ENCODE assay signal across 8 cellular contexts in the genomic region with DNA sequence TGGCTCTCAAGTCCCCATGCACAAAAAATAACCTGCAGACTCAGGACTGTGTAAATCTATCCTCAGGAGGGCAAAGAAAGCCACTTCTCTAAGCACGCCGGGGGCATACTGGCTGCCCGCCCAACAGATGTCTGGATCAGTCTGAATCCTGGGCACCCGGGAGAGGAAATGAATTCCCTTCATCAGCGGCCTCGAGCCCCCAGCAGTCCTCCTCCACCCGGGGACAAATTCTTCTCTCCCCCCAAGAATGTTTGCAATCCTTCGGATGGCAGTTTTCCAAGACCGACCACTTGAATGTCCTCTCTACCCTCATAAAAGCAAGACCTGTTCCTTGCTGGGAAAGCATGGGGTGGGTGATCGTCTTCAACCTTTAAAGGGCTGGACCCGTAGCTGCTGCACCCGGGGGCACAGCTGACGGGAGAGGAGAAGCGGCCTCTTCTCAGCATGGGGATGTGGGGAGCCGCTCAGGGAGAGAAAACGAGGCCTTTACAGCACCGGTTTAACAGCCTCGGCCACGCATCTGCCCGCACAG. TPM values are rescaled to one million over a fixed set of nuclear protein-coding genes. Genes with fewer than 3 reads are reported as not detected.
DNase-seq lines count a peak whose midpoint lies in the region; ATAC-seq and TF ChIP-seq lines count a peak whose summit lies in the region.

No MANE protein-coding gene starts in this region.

- no peaks in the 10 kb centered on the region for H3K9me3 ChIP-seq in transverse colon

- peaks cover 6 to 24% (median 14%) of the 10 kb centered on the region in 4 donors for H3K4me1 ChIP-seq in transverse colon

- H3K27ac ChIP-seq in layer of hippocampus (ENCODE audit: low read depth, low read length): peak overlapping the region; percentile 67
- peak overlapping the region; percentile 63 to 85 (median 81) for H3K27ac ChIP-seq in transverse colon

- no peaks in the 10 kb centered on the region for H3K27me3 ChIP-seq in layer of hippocampus (ENCODE audit: control insufficient read depth, insufficient read depth, low read length)
- no peaks in the 10 kb centered on the region for H3K27me3 ChIP-seq in transverse colon

- H3K36me3 ChIP-seq in transverse colon: no peaks in the 10 kb centered on the region

- peak overlapping the region; percentile 81 for H3K27ac Mint-ChIP-seq in activated T-helper 17 cell treated with anti-CD3 and anti-CD28 coated beads, Interleukin-2, amount 50 U/mL, for 72 hours

- H3K4me3 Mint-ChIP-seq in activated T-helper 17 cell treated with anti-CD3 and anti-CD28 coated beads, Interleukin-2, amount 50 U/mL, for 72 hours: peak overlapping the region; percentile 97

- no peak for TF ChIP-seq POLR2A in transverse colon (IDR thresholded peaks at IDR 0.05)

- no peak for TF ChIP-seq EP300 in transverse colon (IDR thresholded peaks at IDR 0.05; ENCODE audit: low read depth)

- intact Hi-C loops in transverse colon (cut with DNase I; ENCODE audit: low total_unique reads): no loop called here

- H3K9me3 Mint-ChIP-seq in activated T-helper 17 cell treated with anti-CD3 and anti-CD28 coated beads, Interleukin-2, amount 50 U/mL, for 72 hours: no peaks in the 10 kb centered on the region

- no peak for TF ChIP-seq CTCF in transverse colon (IDR thresholded peaks at IDR 0.05)

- H3K27me3 Mint-ChIP-seq in activated T-helper 17 cell treated with anti-CD3 and anti-CD28 coated beads, Interleukin-2, amount 50 U/mL, for 72 hours: no peaks in the 10 kb centered on the region

- in situ Hi-C loops in transverse colon (cut with MboI; ENCODE audit: low pct_ligation_motif_present in 1 of 4, low pct_unique_long_range_greater_than_20kb in 1 of 4, low sequenced_read_pairs in 3 of 4): loop anchor here in 2 of 4 donors (10.0 kb wide), 1 partner anchor 60 kb away; a partner anchor contains a TSS

- H3K4me3 ChIP-seq in transverse colon: peak overlapping the region; percentile 45 to 62 (median 59)

- 15% methylated on average over 20 of the region's 20 CpGs; no CpG with 5 or more reads in 1 of the 2 donors for WGBS in transverse colon (ENCODE audit: low coverage in 1 of 2), 2 donors

- peak; percentile 17 for ATAC-seq in HG02885 (IDR thresholded peaks at IDR 0.05; ENCODE audit: poor library complexity, unreplicated experiment)
- ATAC-seq in activated T-helper 17 cell treated with anti-CD3 and anti-CD28 coated beads, Interleukin-2, amount 50 U/mL, for 72 hours (replicated peaks): no peak

- peak; percentile 73 for DNase-seq in DMS 273 (lab: John Stamatoyannopoulos, UW; ENCODE audit: unreplicated experiment)
- DNase-seq in transverse colon: no peak
- DNase-seq in hepatic stellate cell (ENCODE audit: low spot score): no peak
- DNase-seq in GF-D8 (lab: John Stamatoyannopoulos, UW): no peak
- DNase-seq in germinal center (ENCODE audit: low spot score): no peak

- H3K4me1 Mint-ChIP-seq in activated T-helper 17 cell treated with anti-CD3 and anti-CD28 coated beads, Interleukin-2, amount 50 U/mL, for 72 hours: peaks cover 16% of the 10 kb centered on the region

- H3K36me3 Mint-ChIP-seq in activated T-helper 17 cell treated with anti-CD3 and anti-CD28 coated beads, Interleukin-2, amount 50 U/mL, for 72 hours (ENCODE audit: low read depth): no peaks in the 10 kb centered on the region

RNA-seq across cellular contexts. Expression of a gene that starts 9.4 kb away (rescaled TPM):
- 100 to 1,000 TPM; 107 to 112 TPM for total RNA-seq in activated T-helper 17 cell treated with anti-CD3 and anti-CD28 coated beads, Interleukin-2, amount 50 U/mL, for 72 hours
- 100 to 1,000 TPM in 1 of 4 donors, 10 to 100 TPM in 3; 44.4 to 148 (median 59.6) TPM for total RNA-seq in transverse colon

RNA-seq across cellular contexts. Expression of a gene that starts 21.9 kb away (rescaled TPM):
- total RNA-seq in activated T-helper 17 cell treated with anti-CD3 and anti-CD28 coated beads, Interleukin-2, amount 50 U/mL, for 72 hours: 1 to 10 TPM; 1.8 to 2.3 TPM
- 1 to 10 TPM; 1.4 to 7.9 (median 5.0) TPM for total RNA-seq in transverse colon
